8 cellular contexts compared by ENCODE assay signal in genomic region chr1:39195166-39196111, GRCh38. TPM values are rescaled to one million over a fixed set of nuclear protein-coding genes. Genes with fewer than 3 reads are reported as not detected.
DNase-seq lines count a peak whose midpoint lies in the region; ATAC-seq and TF ChIP-seq lines count a peak whose summit lies in the region.
"Had no signal": no experiment of that assay in that cellular context is flagged by ENCODE, and none has a peak within 500 bp of the region (broad histone marks: within the 10 kb centered on the region; RNA-seq: fewer than 3 reads in every experiment).

No MANE protein-coding gene starts in this region.

- H3K4me1 ChIP-seq in HCT116 (ENCODE audit: control insufficient read depth in 1 of 2, insufficient read depth in 2 of 2, low read length in 2 of 2), result peaks cover 65 to 70% of the 10 kb centered on the region in 2 experiments

- no peaks in the 10 kb centered on the region for H3K36me3 ChIP-seq in HCT116 (ENCODE audit: control insufficient read depth in 1 of 2, insufficient read depth in 2 of 2, low read length in 2 of 2)

- no peak for TF ChIP-seq RAD21 in HCT116 (IDR thresholded peaks at IDR 0.05; ENCODE audit: low read depth)

- intact Hi-C loops in HCT116 (cut with micrococcal nuclease), result no loop called here

- RAD21 ChIA-PET in HCT116 (lab: Charles Lee; ENCODE audit: low non-redundant PET in 1 of 2, low total read pairs in 2 of 2, uncharacterized antibody in 2 of 2, unreplicated experiment in 2 of 2), result interaction anchor here in 1 of 2 experiments (0.8 to 1.2 kb wide), 2 partner anchors 63 to 90 kb away, joined by 3 to 5 read pairs; no protein-coding TSS in a partner anchor

- peak overlapping the region; percentile 70 for H3K4me2 ChIP-seq in HCT116 (ENCODE audit: low read length)

- H3K27me3 ChIP-seq in HCT116 (ENCODE audit: insufficient read depth, low read length), result no peaks in the 10 kb centered on the region

- no peaks in the 10 kb centered on the region for H3K27me3 Mint-ChIP-seq in WTC11 (ENCODE audit: low read depth)
- H3K27me3 Mint-ChIP-seq in stimulated activated naive B cell treated with anti-CD40 and anti-IgM and Interleukin-4, amounts not matched to agents 10 μg/mL and 1 μg/mL and 100 μg/mL, for 72 hours, result no peaks in the 10 kb centered on the region

- H3K9me3 Mint-ChIP-seq in WTC11, result no peaks in the 10 kb centered on the region
- no peaks in the 10 kb centered on the region for H3K9me3 Mint-ChIP-seq in stimulated activated naive B cell treated with anti-CD40 and anti-IgM and Interleukin-4, amounts not matched to agents 10 μg/mL and 1 μg/mL and 100 μg/mL, for 72 hours

- H4K20me1 ChIP-seq in HCT116 (ENCODE audit: insufficient read depth), result no peaks in the 10 kb centered on the region

- H3K79me2 ChIP-seq in HCT116 (ENCODE audit: insufficient read depth, low read length), result peaks cover 12% of the 10 kb centered on the region; the same call in 1 of the 2 replicates

- no peak for ATAC-seq in HCT116
- ATAC-seq in WTC11, result no peak
- ATAC-seq in stimulated activated naive B cell treated with anti-CD40 and anti-IgM and Interleukin-4, amounts not matched to agents 10 μg/mL and 1 μg/mL and 100 μg/mL, for 72 hours (replicated peaks), result no peak
- ATAC-seq in left lobe of liver, result no peak

- no peak overlapping the region for H2AFZ ChIP-seq in HCT116 (ENCODE audit: low read depth, low read length, poor library complexity, severe bottlenecking)

- no peak for DNase-seq in HCT116 (ENCODE audit: low read depth, low spot score)
- no peak for DNase-seq in WTC11 (ENCODE audit: low spot score)
- peak; percentile 45 for DNase-seq in fibroblast of peridontal ligament (ENCODE audit: extremely low read depth)
- no peak for DNase-seq in stimulated activated naive B cell treated with anti-CD40 and anti-IgM and Interleukin-4, amounts not matched to agents 10 μg/mL and 1 μg/mL and 100 μg/mL, for 72 hours
- no peak for DNase-seq in NCI-H82 (lab: John Stamatoyannopoulos, UW)
- no peak for DNase-seq in UCSD-AML1 (lab: John Stamatoyannopoulos, UW; ENCODE audit: unreplicated experiment)
- DNase-seq in left lobe of liver (ENCODE audit: low spot score), result no peak
- DNase-seq: NCI-H2227 treated with DMSO at 0.1 percent for 48 hours had no signal

- H3K9me3 ChIP-seq in HCT116 (ENCODE audit: control insufficient read depth in 1 of 2, insufficient read depth in 1 of 2, low read depth in 1 of 2, low read length in 2 of 2), result no peaks in the 10 kb centered on the region

- BruUV-seq in HCT116 (replicated peaks; lab: Mats Ljungman, UMichigan), result no TSS peak

- H3K4me3 ChIP-seq in HCT116 (replicated peaks in 1 of 2; ENCODE audit: low read depth in 1 of 2, low read length in 2 of 2), result no peak overlapping the region

- H3K27ac ChIP-seq in HCT116 (ENCODE audit: low read depth, low read length), result peak overlapping the region; percentile 38; the same call in 1 of the 2 replicates

- no peak overlapping the region for H3K4me3 Mint-ChIP-seq in WTC11
- H3K4me3 Mint-ChIP-seq in stimulated activated naive B cell treated with anti-CD40 and anti-IgM and Interleukin-4, amounts not matched to agents 10 μg/mL and 1 μg/mL and 100 μg/mL, for 72 hours, result peak overlapping the region in 1 of 2 donors; percentile 23

- TF ChIP-seq CTCF in HCT116 (IDR thresholded peaks at IDR 0.05 in 2 of 3, conservative IDR thresholded peaks at IDR 0.05 in 1 of 3; ENCODE audit: borderline replicate concordance in 1 of 3, insufficient read depth in 1 of 3, low read depth in 2 of 3, low read length in 2 of 3) (no peak), WTC11 (IDR thresholded peaks at IDR 0.05) (no peak)

- H3K9ac ChIP-seq in HCT116 (ENCODE audit: low read length), result peak overlapping the region; percentile 13

- H3K27ac Mint-ChIP-seq in WTC11, result peak overlapping the region; percentile 91
- peak overlapping the region; percentile 65 for H3K27ac Mint-ChIP-seq in stimulated activated naive B cell treated with anti-CD40 and anti-IgM and Interleukin-4, amounts not matched to agents 10 μg/mL and 1 μg/mL and 100 μg/mL, for 72 hours

- no peaks in the 10 kb centered on the region for H3K36me3 Mint-ChIP-seq in WTC11
- peaks cover 0 to 1% of the 10 kb centered on the region in 2 donors for H3K36me3 Mint-ChIP-seq in stimulated activated naive B cell treated with anti-CD40 and anti-IgM and Interleukin-4, amounts not matched to agents 10 μg/mL and 1 μg/mL and 100 μg/mL, for 72 hours

- POLR2A ChIA-PET in HCT116 (lab: Charles Lee), result interaction anchor here (0.6 to 1.0 kb wide), 2 partner anchors 65 to 89 kb away, joined by 4 to 5 read pairs; no protein-coding TSS in a partner anchor
- POLR2A ChIA-PET in WTC11 (lab: Charles Lee), result no interaction called here

- peaks cover 54% of the 10 kb centered on the region for H3K4me1 Mint-ChIP-seq in WTC11
- peaks cover 31 to 76% of the 10 kb centered on the region in 2 donors for H3K4me1 Mint-ChIP-seq in stimulated activated naive B cell treated with anti-CD40 and anti-IgM and Interleukin-4, amounts not matched to agents 10 μg/mL and 1 μg/mL and 100 μg/mL, for 72 hours

- CTCF ChIA-PET in HCT116 (lab: Charles Lee) (interaction anchor here (0.6 to 4.1 kb wide), 6 partner anchors 9 to 462 kb away, joined by 3 to 31 read pairs (median 3); partner anchors contain the start of gene MACF1), WTC11 (lab: Charles Lee) (interaction anchor here (1.8 to 5.5 kb wide), 4 partner anchors 10 to 97 kb away, joined by 9 to 141 read pairs (median 80); partner anchors contain the start of gene MACF1)

- TF ChIP-seq POLR2A in HCT116 (IDR thresholded peaks at IDR 0.05; ENCODE audit: borderline replicate concordance, extremely low read depth, insufficient read depth, insufficient read length), result no peak

- no peaks in the 10 kb centered on the region for H3K9me2 ChIP-seq in HCT116 (ENCODE audit: insufficient read depth)

TF ChIP-seq in HCT116, 20 proteins besides CTCF, POLR2A, EP300 and RAD21 (continues in another document):
- TF ChIP-seq CBX3 (IDR thresholded peaks at IDR 0.05; ENCODE audit: low read depth), result no peak
- no peak for TF ChIP-seq SP1 (IDR thresholded peaks at IDR 0.05; ENCODE audit: low read depth)
- TF ChIP-seq, protein P1, sequence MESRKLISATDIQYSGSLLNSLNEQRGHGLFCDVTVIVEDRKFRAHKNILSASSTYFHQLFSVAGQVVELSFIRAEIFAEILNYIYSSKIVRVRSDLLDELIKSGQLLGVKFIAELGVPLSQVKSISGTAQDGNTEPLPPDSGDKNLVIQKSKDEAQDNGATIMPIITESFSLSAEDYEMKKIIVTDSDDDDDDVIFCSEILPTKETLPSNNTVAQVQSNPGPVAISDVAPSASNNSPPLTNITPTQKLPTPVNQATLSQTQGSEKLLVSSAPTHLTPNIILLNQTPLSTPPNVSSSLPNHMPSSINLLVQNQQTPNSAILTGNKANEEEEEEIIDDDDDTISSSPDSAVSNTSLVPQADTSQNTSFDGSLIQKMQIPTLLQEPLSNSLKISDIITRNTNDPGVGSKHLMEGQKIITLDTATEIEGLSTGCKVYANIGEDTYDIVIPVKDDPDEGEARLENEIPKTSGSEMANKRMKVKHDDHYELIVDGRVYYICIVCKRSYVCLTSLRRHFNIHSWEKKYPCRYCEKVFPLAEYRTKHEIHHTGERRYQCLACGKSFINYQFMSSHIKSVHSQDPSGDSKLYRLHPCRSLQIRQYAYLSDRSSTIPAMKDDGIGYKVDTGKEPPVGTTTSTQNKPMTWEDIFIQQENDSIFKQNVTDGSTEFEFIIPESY (IDR thresholded peaks at IDR 0.05; ENCODE audit: extremely low read depth, insufficient replicate concordance, low read length), result no peak

TF ChIP-seq in WTC11, 78 proteins besides CTCF, POLR2A, EP300 and RAD21 (continues in another document):
- no peak for TF ChIP-seq ERG (CRISPR knock-in tag; IDR thresholded peaks at IDR 0.05)
- no peak for TF ChIP-seq ZNF138 (CRISPR knock-in tag; conservative IDR thresholded peaks at IDR 0.05)
- TF ChIP-seq ZBTB21 (CRISPR knock-in tag; IDR thresholded peaks at IDR 0.05; ENCODE audit: borderline replicate concordance), result no peak
- TF ChIP-seq, protein P2, sequence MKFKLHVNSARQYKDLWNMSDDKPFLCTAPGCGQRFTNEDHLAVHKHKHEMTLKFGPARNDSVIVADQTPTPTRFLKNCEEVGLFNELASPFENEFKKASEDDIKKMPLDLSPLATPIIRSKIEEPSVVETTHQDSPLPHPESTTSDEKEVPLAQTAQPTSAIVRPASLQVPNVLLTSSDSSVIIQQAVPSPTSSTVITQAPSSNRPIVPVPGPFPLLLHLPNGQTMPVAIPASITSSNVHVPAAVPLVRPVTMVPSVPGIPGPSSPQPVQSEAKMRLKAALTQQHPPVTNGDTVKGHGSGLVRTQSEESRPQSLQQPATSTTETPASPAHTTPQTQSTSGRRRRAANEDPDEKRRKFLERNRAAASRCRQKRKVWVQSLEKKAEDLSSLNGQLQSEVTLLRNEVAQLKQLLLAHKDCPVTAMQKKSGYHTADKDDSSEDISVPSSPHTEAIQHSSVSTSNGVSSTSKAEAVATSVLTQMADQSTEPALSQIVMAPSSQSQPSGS (CRISPR knock-in tag; IDR thresholded peaks at IDR 0.05; ENCODE audit: borderline replicate concordance, low read depth), result no peak
- TF ChIP-seq IRF1 (CRISPR knock-in tag; IDR thresholded peaks at IDR 0.05), result no peak
- TF ChIP-seq NR1H2 (CRISPR knock-in tag; IDR thresholded peaks at IDR 0.05), result no peak

RNA-seq across cellular contexts. Expression of gene MACF1, which starts 9.1 kb away (rescaled TPM):
- 146 TPM for total RNA-seq in HCT116 (2021; ENCODE audit: unreplicated experiment)
- 53.8 and 67.2 TPM in 2 replicates for polyA plus RNA-seq in HCT116 (2012)
- 214 to 327 TPM (median 222 TPM) in 3 replicates for total RNA-seq in WTC11 (2021)
- total RNA-seq in left lobe of liver, result 89.9 TPM
